35 cellular contexts compared by ENCODE assay signal in the genomic region with DNA sequence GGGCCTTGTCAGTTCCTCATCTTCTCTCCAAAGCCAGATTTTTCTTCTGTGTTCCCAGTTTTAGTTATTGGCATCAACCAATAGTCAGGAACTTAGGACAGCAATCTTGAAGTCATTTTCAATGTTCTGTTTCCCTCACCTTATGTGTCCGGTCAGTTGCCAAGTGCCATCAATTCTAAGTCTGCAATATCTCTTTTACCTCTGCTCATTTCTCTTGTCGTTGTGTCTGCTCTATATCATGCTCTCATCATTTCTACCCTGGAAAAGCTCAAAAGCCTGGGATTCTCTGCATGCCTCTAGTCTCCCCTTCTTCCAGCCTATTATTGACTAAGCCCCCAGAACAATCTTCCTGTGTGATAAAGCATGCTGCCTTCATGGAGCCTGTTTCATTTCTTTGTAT.
DNase-seq lines count a peak whose midpoint lies in the region; ATAC-seq and TF ChIP-seq lines count a peak whose summit lies in the region.
"Had no signal": no experiment of that assay in that cellular context is flagged by ENCODE, and none has a peak within 500 bp of the region (broad histone marks: within the 10 kb centered on the region; RNA-seq: fewer than 3 reads in every experiment).

No MANE protein-coding gene starts in this region.

- H2AFZ ChIP-seq in SK-N-SH (ENCODE audit: low read depth) (no peak overlapping the region), Loucy (ENCODE audit: low read length) (0 out of 2 replicates have a peak overlapping the region, but pooled peaks have one; percentile 19)

- TF ChIP-seq EP300 in SK-N-SH (IDR thresholded peaks at IDR 0.05; ENCODE audit: borderline replicate concordance in 1 of 2, low read depth in 1 of 2, low read length in 1 of 2) = no peak

- no peak for TF ChIP-seq RAD21 in SK-N-SH (IDR thresholded peaks at IDR 0.05; ENCODE audit: low read length)

- H3K9ac ChIP-seq in SK-N-SH (no peak overlapping the region), Loucy (ENCODE audit: low read depth, low read length, poor library complexity, severe bottlenecking) (no peak overlapping the region)
- H3K9ac ChIP-seq: BLaER1; BLaER1 treated with 17β-estradiol and CSF1 and Interleukin-3, amounts not matched to agents 10 nM and 100 nM had no signal

- peak overlapping the region; percentile 55 for H3K27ac Mint-ChIP-seq in activated T-cell treated with anti-CD3 and anti-CD28 coated beads, Interleukin-2, amount 50 U/mL, for 72 hours
- H3K27ac Mint-ChIP-seq in nephron progenitor cell = peak overlapping the region; percentile 8
- H3K27ac Mint-ChIP-seq: B cell; CD14-positive monocyte; CD4-positive, alpha-beta memory T cell; CD4-positive, alpha-beta T cell; CD4-positive, CD25-positive, alpha-beta regulatory T cell; CD8-positive, alpha-beta memory T cell; CD8-positive, alpha-beta T cell had no signal

- H3K4me3 ChIP-seq in SK-N-SH (ENCODE audit: low read depth in 2 of 2, low read length in 1 of 2) = no peak overlapping the region
- H3K4me3 ChIP-seq in Loucy (ENCODE audit: low read length, poor library complexity, severe bottlenecking) = no peak overlapping the region
- H3K4me3 ChIP-seq: A549; BLaER1; BLaER1 treated with 17β-estradiol and CSF1 and Interleukin-3, amounts not matched to agents 10 nM and 100 nM had no signal

- ATAC-seq in SK-N-SH treated with all-trans-retinoic acid at 6 μM for 48 hours = no peak
- no peak for ATAC-seq in activated T-cell treated with anti-CD3 and anti-CD28 coated beads, Interleukin-2, amount 50 U/mL, for 72 hours (replicated peaks in 1 of 2)
- no peak for ATAC-seq in HG03039 (IDR thresholded peaks at IDR 0.05; ENCODE audit: unreplicated experiment)
- ATAC-seq in HG03342 (IDR thresholded peaks at IDR 0.05; ENCODE audit: unreplicated experiment) = no peak
- ATAC-seq: A549; CD8-positive, alpha-beta T cell had no signal

- WGBS in SK-N-SH (ENCODE audit: low lambda C conversion rate) = 37% methylated on average over 2 of the region's 2 CpGs

- no peaks in the 10 kb centered on the region for H3K36me3 Mint-ChIP-seq in activated T-cell treated with anti-CD3 and anti-CD28 coated beads, Interleukin-2, amount 50 U/mL, for 72 hours (ENCODE audit: insufficient read depth in 2 of 2)
- H3K36me3 Mint-ChIP-seq in nephron progenitor cell (ENCODE audit: low read depth) = no peaks in the 10 kb centered on the region
- H3K36me3 Mint-ChIP-seq: CD14-positive monocyte; CD4-positive, alpha-beta memory T cell; CD4-positive, CD25-positive, alpha-beta regulatory T cell; CD8-positive, alpha-beta memory T cell; CD8-positive, alpha-beta T cell had no signal

- H3K36me3 ChIP-seq in SK-N-SH (replicated peaks in 1 of 2; ENCODE audit: control insufficient read depth in 1 of 2, insufficient read depth in 2 of 2, low read length in 1 of 2) (no peaks in the 10 kb centered on the region), Loucy (ENCODE audit: insufficient read depth, low read length) (no peaks in the 10 kb centered on the region)
- H3K36me3 ChIP-seq: BE2C; BLaER1; BLaER1 treated with 17β-estradiol and CSF1 and Interleukin-3, amounts not matched to agents 10 nM and 100 nM had no signal

- H3F3A ChIP-seq in SK-N-SH (replicated peaks; ENCODE audit: insufficient read depth) = no peaks in the 10 kb centered on the region
- H3F3A ChIP-seq in Loucy (ENCODE audit: low read depth) = no peaks in the 10 kb centered on the region

- TF ChIP-seq CTCF in SK-N-SH (IDR thresholded peaks at IDR 0.05) (no peak), Loucy (conservative IDR thresholded peaks at IDR 0.05; ENCODE audit: low read length) (no peak), nephron progenitor cell (IDR thresholded peaks at IDR 0.05) (no peak)

- H3K9me2 ChIP-seq in SK-N-SH (no peaks in the 10 kb centered on the region), Loucy (replicated peaks; ENCODE audit: low read depth, low read length) (no peaks in the 10 kb centered on the region)

- H3K4me3 Mint-ChIP-seq in activated T-cell treated with anti-CD3 and anti-CD28 coated beads, Interleukin-2, amount 50 U/mL, for 72 hours = no peak overlapping the region
- H3K4me3 Mint-ChIP-seq in nephron progenitor cell = no peak overlapping the region
- H3K4me3 Mint-ChIP-seq: B cell; CD14-positive monocyte; CD4-positive, alpha-beta memory T cell; CD4-positive, alpha-beta T cell; CD4-positive, CD25-positive, alpha-beta regulatory T cell; CD8-positive, alpha-beta memory T cell; CD8-positive, alpha-beta T cell had no signal

- no peaks in the 10 kb centered on the region for H3K27me3 Mint-ChIP-seq in activated T-cell treated with anti-CD3 and anti-CD28 coated beads, Interleukin-2, amount 50 U/mL, for 72 hours (ENCODE audit: low read depth)
- H3K27me3 Mint-ChIP-seq in nephron progenitor cell (ENCODE audit: low read depth, poor library complexity) = no peaks in the 10 kb centered on the region
- H3K27me3 Mint-ChIP-seq: B cell; CD4-positive, alpha-beta T cell; CD4-positive, CD25-positive, alpha-beta regulatory T cell; CD8-positive, alpha-beta memory T cell had no signal

- no peak overlapping the region for H3K4me2 ChIP-seq in SK-N-SH
- H3K4me2 ChIP-seq in Loucy (ENCODE audit: low read depth, low read length, poor library complexity, severe bottlenecking) = no peak overlapping the region
- H3K4me2 ChIP-seq: A549; BLaER1; BLaER1 treated with 17β-estradiol and CSF1 and Interleukin-3, amounts not matched to agents 10 nM and 100 nM had no signal

- no peak overlapping the region for H3K27ac ChIP-seq in SK-N-SH (ENCODE audit: low read depth in 2 of 2, low read length in 1 of 2)
- H3K27ac ChIP-seq: 22Rv1; A549; BLaER1; BLaER1 treated with 17β-estradiol and CSF1 and Interleukin-3, amounts not matched to agents 10 nM and 100 nM; C4-2B had no signal

- no peak for DNase-seq in SK-N-SH
- no peak for DNase-seq in activated T-cell treated with anti-CD3 and anti-CD28 coated beads, Interleukin-2, amount 50 U/mL, for 72 hours
- no peak for DNase-seq in activated T-cell treated with anti-CD3 and anti-CD28 coated beads, Interleukin-2, amount 50 U/mL, for 48 hours
- DNase-seq in nephron progenitor cell = no peak
- DNase-seq: 8988T; ACHN; AML-193; BE2C; C1 segment of cervical spinal cord; Caco-2; Calu3; CD4-positive, alpha-beta memory T cell; CD4-positive, alpha-beta T cell; CD4-positive, CD25-positive, alpha-beta regulatory T cell; CD8-positive, alpha-beta memory T cell; CD8-positive, alpha-beta T cell; COR-L47; DMS 273 treated with DMSO at 0.1 percent for 48 hours; DMS153; DMS53; DMS79; DMS79 treated with DMSO at 0.1 percent for 48 hours; DND-41; EL had no signal

- H3K27me3 ChIP-seq in SK-N-SH (ENCODE audit: insufficient read depth) = no peaks in the 10 kb centered on the region; the same call in 1 of the 2 replicates
- no peaks in the 10 kb centered on the region for H3K27me3 ChIP-seq in Loucy (ENCODE audit: insufficient read depth, low read length, poor library complexity, severe bottlenecking)
- H3K27me3 ChIP-seq: BE2C; BLaER1; BLaER1 treated with 17β-estradiol and CSF1 and Interleukin-3, amounts not matched to agents 10 nM and 100 nM had no signal

- POLR2A ChIA-PET in SK-N-SH (lab: Yijun Ruan, JAX) = no interaction called here

- H3K4me1 ChIP-seq in SK-N-SH (ENCODE audit: control insufficient read depth in 1 of 2, insufficient read depth in 2 of 2, low read depth in 1 of 2, low read length in 1 of 2) (no peaks in the 10 kb centered on the region), Loucy (ENCODE audit: insufficient read depth, low read length, poor library complexity, severe bottlenecking) (no peaks in the 10 kb centered on the region)
- H3K4me1 ChIP-seq: A549; BE2C; BLaER1; BLaER1 treated with 17β-estradiol and CSF1 and Interleukin-3, amounts not matched to agents 10 nM and 100 nM had no signal

- H4K20me1 ChIP-seq in SK-N-SH (ENCODE audit: insufficient read depth) (no peaks in the 10 kb centered on the region), Loucy (ENCODE audit: insufficient read depth, low read length, poor library complexity, severe bottlenecking) (no peaks in the 10 kb centered on the region)
- H4K20me1 ChIP-seq: BLaER1; BLaER1 treated with 17β-estradiol and CSF1 and Interleukin-3, amounts not matched to agents 10 nM and 100 nM had no signal

- no peaks in the 10 kb centered on the region for H3K4me1 Mint-ChIP-seq in activated T-cell treated with anti-CD3 and anti-CD28 coated beads, Interleukin-2, amount 50 U/mL, for 72 hours (ENCODE audit: low read depth)
- H3K4me1 Mint-ChIP-seq in nephron progenitor cell = peaks cover 29% of the 10 kb centered on the region
- H3K4me1 Mint-ChIP-seq: B cell; CD14-positive monocyte; CD4-positive, alpha-beta memory T cell; CD4-positive, CD25-positive, alpha-beta regulatory T cell; CD8-positive, alpha-beta memory T cell had no signal

- no peaks in the 10 kb centered on the region for H3K9me3 ChIP-seq in SK-N-SH
- H3K9me3 ChIP-seq in Loucy (ENCODE audit: insufficient read depth, low read depth, low read length) = no peaks in the 10 kb centered on the region
- H3K9me3 ChIP-seq: A549; BE2C; BLaER1; BLaER1 treated with 17β-estradiol and CSF1 and Interleukin-3, amounts not matched to agents 10 nM and 100 nM; Caco-2 had no signal

- no peaks in the 10 kb centered on the region for H3K9me3 Mint-ChIP-seq in activated T-cell treated with anti-CD3 and anti-CD28 coated beads, Interleukin-2, amount 50 U/mL, for 72 hours
- H3K9me3 Mint-ChIP-seq in nephron progenitor cell = peaks cover 3% of the 10 kb centered on the region
- H3K9me3 Mint-ChIP-seq: CD4-positive, alpha-beta T cell; CD8-positive, alpha-beta memory T cell; CD8-positive, alpha-beta T cell had no signal

- H3K79me2 ChIP-seq in SK-N-SH (ENCODE audit: insufficient read depth) (no peaks in the 10 kb centered on the region), Loucy (ENCODE audit: insufficient read depth, low read length) (no peaks in the 10 kb centered on the region)

- CTCF ChIA-PET in SK-N-SH (lab: Yijun Ruan, JAX) = no interaction called here

TF ChIP-seq in SK-N-SH treated with all-trans-retinoic acid at 6 μM for 48 hours, 23 proteins besides CTCF, POLR2A, EP300 and RAD21 (continues in another document):
- TF ChIP-seq ISL1 (CRISPR knock-in tag; IDR thresholded peaks at IDR 0.05) = peak; percentile 39; the same call in 1 of the 2 replicates

TF ChIP-seq in SK-N-SH, 30 proteins besides CTCF, POLR2A, EP300 and RAD21 (continues in another document):
- TF ChIP-seq RCOR1 (IDR thresholded peaks at IDR 0.05; ENCODE audit: low read length) = no peak
- no peak for TF ChIP-seq MEF2A (IDR thresholded peaks at IDR 0.05; ENCODE audit: borderline replicate concordance, low read depth)
- no peak for TF ChIP-seq RFX5 (IDR thresholded peaks at IDR 0.05; ENCODE audit: low read length)
- no peak for TF ChIP-seq SIN3A (IDR thresholded peaks at IDR 0.05; ENCODE audit: borderline replicate concordance, low read depth, low read length)
- TF ChIP-seq FOXM1 (IDR thresholded peaks at IDR 0.05; ENCODE audit: low read depth) = no peak
- TF ChIP-seq, protein P1, sequence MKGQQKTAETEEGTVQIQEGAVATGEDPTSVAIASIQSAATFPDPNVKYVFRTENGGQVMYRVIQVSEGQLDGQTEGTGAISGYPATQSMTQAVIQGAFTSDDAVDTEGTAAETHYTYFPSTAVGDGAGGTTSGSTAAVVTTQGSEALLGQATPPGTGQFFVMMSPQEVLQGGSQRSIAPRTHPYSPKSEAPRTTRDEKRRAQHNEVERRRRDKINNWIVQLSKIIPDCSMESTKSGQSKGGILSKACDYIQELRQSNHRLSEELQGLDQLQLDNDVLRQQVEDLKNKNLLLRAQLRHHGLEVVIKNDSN (IDR thresholded peaks at IDR 0.05; ENCODE audit: borderline replicate concordance, low read depth) = no peak
- TF ChIP-seq MXI1 (IDR thresholded peaks at IDR 0.05; ENCODE audit: low read depth, low read length) = no peak
